ENCODE assay signal across 26 cellular contexts in the genomic region with DNA sequence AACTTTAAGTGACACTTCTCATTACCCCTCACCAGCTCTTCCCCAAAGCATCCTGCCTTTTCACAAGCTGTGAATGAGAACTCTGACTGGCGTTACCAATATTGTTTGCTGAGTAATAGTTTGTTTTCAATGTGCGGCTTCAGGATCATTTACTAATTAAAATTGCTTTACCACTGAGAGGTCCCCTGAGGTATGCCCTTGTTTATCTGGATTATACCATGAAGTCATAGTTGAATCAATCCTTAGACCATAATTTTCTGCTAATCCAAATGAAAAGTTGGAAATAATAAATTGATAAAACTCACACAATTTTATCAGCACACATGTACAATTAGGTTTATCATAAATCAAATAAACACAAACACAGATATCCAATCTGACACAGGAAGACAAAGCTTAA.
DNase-seq lines count a peak whose midpoint lies in the region; ATAC-seq, FAIRE-seq and TF ChIP-seq lines count a peak whose summit lies in the region.
"Had no signal": no experiment of that assay in that cellular context is flagged by ENCODE, and none has a peak within 500 bp of the region (broad histone marks: within the 10 kb centered on the region; RNA-seq: fewer than 3 reads in every experiment).

No MANE protein-coding gene starts in this region.

- ATAC-seq in stimulated activated naive B cell treated with anti-CD40 and anti-IgM and Interleukin-4, amounts not matched to agents 10 μg/mL and 1 μg/mL and 100 μg/mL, for 72 hours (replicated peaks) = no peak
- ATAC-seq in GM19324 (IDR thresholded peaks at IDR 0.05; ENCODE audit: low FRiP score, unreplicated experiment) = no peak
- ATAC-seq: GM12878, PC-3, SK-N-SH treated with all-trans-retinoic acid at 6 μM for 48 hours had no signal

- peaks cover 31% of the 10 kb centered on the region for H3K4me1 Mint-ChIP-seq in astrocyte (ENCODE audit: low read depth, unreplicated experiment)
- peaks cover 25 to 33% of the 10 kb centered on the region in 2 donors for H3K4me1 Mint-ChIP-seq in stimulated activated naive B cell treated with anti-CD40 and anti-IgM and Interleukin-4, amounts not matched to agents 10 μg/mL and 1 μg/mL and 100 μg/mL, for 72 hours

- H3K4me3 ChIP-seq in Karpas-422 (ENCODE audit: low read length) (no peak overlapping the region), astrocyte (ENCODE audit: insufficient read depth, low read depth, low read length) (no peak overlapping the region)
- H3K4me3 ChIP-seq: GM12878, MG63 had no signal

- H3K9me3 ChIP-seq in Karpas-422 (ENCODE audit: low read length) (no peaks in the 10 kb centered on the region), astrocyte (ENCODE audit: insufficient read depth, low read depth, low read length) (no peaks in the 10 kb centered on the region)
- H3K9me3 ChIP-seq: MG63 had no signal

- TF ChIP-seq CTCF in D721Med (IDR thresholded peaks at IDR 0.05; ENCODE audit: insufficient read depth, missing control alignments) (no peak), astrocyte (IDR thresholded peaks at IDR 0.05; ENCODE audit: insufficient read depth, low read depth, low read length) (no peak)

- no peaks in the 10 kb centered on the region for H4K20me1 ChIP-seq in Karpas-422 (ENCODE audit: insufficient read depth, low read depth, low read length)
- no peaks in the 10 kb centered on the region for H4K20me1 ChIP-seq in astrocyte (ENCODE audit: insufficient read depth, low read length)

- H3K9ac ChIP-seq in Karpas-422 (ENCODE audit: low read length) (no peak overlapping the region), astrocyte (ENCODE audit: low read length) (no peak overlapping the region)

- H2AFZ ChIP-seq in Karpas-422 (ENCODE audit: low read length) (no peak overlapping the region), astrocyte (ENCODE audit: low read depth, low read length) (no peak overlapping the region)

- H3K9me3 Mint-ChIP-seq in astrocyte (ENCODE audit: unreplicated experiment) = no peaks in the 10 kb centered on the region
- H3K9me3 Mint-ChIP-seq in stimulated activated naive B cell treated with anti-CD40 and anti-IgM and Interleukin-4, amounts not matched to agents 10 μg/mL and 1 μg/mL and 100 μg/mL, for 72 hours = peaks cover 0 to 2% of the 10 kb centered on the region in 2 donors

- no peak overlapping the region for H3K4me2 ChIP-seq in Karpas-422 (ENCODE audit: low read depth, low read length, poor library complexity, severe bottlenecking)
- no peak overlapping the region for H3K4me2 ChIP-seq in astrocyte (ENCODE audit: low read length)

- no peaks in the 10 kb centered on the region for H3K9me2 ChIP-seq in Karpas-422 (replicated peaks; ENCODE audit: insufficient read depth, low read length)

- H3K27ac Mint-ChIP-seq in astrocyte (ENCODE audit: unreplicated experiment) = peak overlapping the region; percentile 7
- peak overlapping the region; percentile 65 for H3K27ac Mint-ChIP-seq in stimulated activated naive B cell treated with anti-CD40 and anti-IgM and Interleukin-4, amounts not matched to agents 10 μg/mL and 1 μg/mL and 100 μg/mL, for 72 hours
- H3K27ac Mint-ChIP-seq: CD14-positive monocyte, IgD-negative memory B cell had no signal

- H3K4me1 ChIP-seq in Karpas-422 (ENCODE audit: low read length) (peaks cover 51% of the 10 kb centered on the region), astrocyte (ENCODE audit: insufficient read depth, low read length) (peaks cover 32% of the 10 kb centered on the region)

- H3K27me3 ChIP-seq in Karpas-422 (ENCODE audit: low read length) (no peaks in the 10 kb centered on the region), astrocyte (ENCODE audit: insufficient read depth, low read length) (no peaks in the 10 kb centered on the region)
- H3K27me3 ChIP-seq: MG63 had no signal

- FAIRE-seq in D721Med (lab: Jason Lieb, UNC) (peak; percentile 86), astrocyte (lab: Jason Lieb, UNC) (no peak)
- FAIRE-seq: GM12878, HTR-8/SVneo had no signal

- DNase-seq in D721Med (ENCODE audit: insufficient read length, low spot score) = no peak
- DNase-seq in Karpas-422 = no peak
- DNase-seq in astrocyte (ENCODE audit: low read depth) = no peak
- DNase-seq in stimulated activated naive B cell treated with anti-CD40 and anti-IgM and Interleukin-4, amounts not matched to agents 10 μg/mL and 1 μg/mL and 100 μg/mL, for 72 hours = no peak
- DNase-seq in NCI-H1930 (lab: John Stamatoyannopoulos, UW) = no peak
- DNase-seq in C1 segment of cervical spinal cord (lab: John Stamatoyannopoulos, UW) = no peak
- DNase-seq: AML-193, DMS153, EL, Kasumi-1, MG63, NCI-H1048, NCI-H1436, NCI-H2029 treated with DMSO at 0.1 percent for 48 hours, NCI-H510A, NCI-H774, PC-3, RPMI8226, SHP77 treated with DMSO at 0.1 percent for 48 hours, T-helper 1 cell had no signal

- H3K27me3 Mint-ChIP-seq in astrocyte (ENCODE audit: low read depth, unreplicated experiment) = no peaks in the 10 kb centered on the region
- H3K27me3 Mint-ChIP-seq in stimulated activated naive B cell treated with anti-CD40 and anti-IgM and Interleukin-4, amounts not matched to agents 10 μg/mL and 1 μg/mL and 100 μg/mL, for 72 hours = no peaks in the 10 kb centered on the region
- H3K27me3 Mint-ChIP-seq: IgD-negative memory B cell had no signal

- H3K4me3 Mint-ChIP-seq in astrocyte (ENCODE audit: unreplicated experiment) = no peak overlapping the region
- H3K4me3 Mint-ChIP-seq in stimulated activated naive B cell treated with anti-CD40 and anti-IgM and Interleukin-4, amounts not matched to agents 10 μg/mL and 1 μg/mL and 100 μg/mL, for 72 hours = no peak overlapping the region
- H3K4me3 Mint-ChIP-seq: CD14-positive monocyte, IgD-negative memory B cell had no signal

- no peaks in the 10 kb centered on the region for H3K36me3 Mint-ChIP-seq in astrocyte (ENCODE audit: low read depth, unreplicated experiment)
- no peaks in the 10 kb centered on the region for H3K36me3 Mint-ChIP-seq in stimulated activated naive B cell treated with anti-CD40 and anti-IgM and Interleukin-4, amounts not matched to agents 10 μg/mL and 1 μg/mL and 100 μg/mL, for 72 hours
- H3K36me3 Mint-ChIP-seq: CD14-positive monocyte, IgD-negative memory B cell had no signal

- H3K27ac ChIP-seq in Karpas-422 (ENCODE audit: low read length) (peak overlapping the region; percentile 95), astrocyte (ENCODE audit: low read depth, low read length) (no peak overlapping the region)

- H3K79me2 ChIP-seq in Karpas-422 (ENCODE audit: low read length) = no peaks in the 10 kb centered on the region
- no peaks in the 10 kb centered on the region for H3K79me2 ChIP-seq in astrocyte (ENCODE audit: insufficient read depth, low read length)

- H3K36me3 ChIP-seq in Karpas-422 (ENCODE audit: insufficient read depth, low read length) (no peaks in the 10 kb centered on the region), astrocyte (ENCODE audit: insufficient read depth, low read length) (no peaks in the 10 kb centered on the region)
- H3K36me3 ChIP-seq: MG63 had no signal
